ENCODE assay signal across 9 cellular contexts in the genomic region with DNA sequence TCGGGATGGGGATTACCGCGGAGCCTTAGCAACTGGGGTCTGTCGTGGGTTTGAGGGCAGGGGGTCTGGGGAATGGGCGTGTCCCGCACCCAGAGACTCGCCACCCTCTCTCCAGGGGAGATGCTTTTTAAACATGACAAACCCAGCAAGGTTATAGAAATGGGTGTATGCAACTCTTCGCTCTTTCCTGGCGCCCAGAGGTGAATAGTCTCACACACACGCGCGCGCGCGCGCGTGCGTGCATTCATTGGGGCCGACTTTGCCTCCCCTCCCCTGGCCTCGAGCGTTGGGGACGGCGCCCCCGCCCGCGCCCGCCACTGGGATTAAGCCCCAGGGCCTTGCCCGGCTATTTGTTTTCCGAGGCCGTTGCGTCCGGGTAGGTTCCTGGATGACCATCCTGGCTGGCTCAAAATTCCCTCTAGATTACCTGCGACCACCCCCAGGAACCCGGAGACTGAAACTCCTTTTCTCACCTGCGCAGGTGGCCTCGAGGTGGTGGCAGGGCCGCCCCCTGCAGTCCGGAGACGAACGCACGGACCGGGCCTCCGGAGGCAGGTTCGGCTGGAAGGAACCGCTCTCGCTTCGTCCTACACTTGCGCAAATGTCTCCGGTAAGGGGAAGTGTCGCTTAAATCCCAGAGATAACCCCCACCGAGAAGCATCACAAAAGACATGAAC. TPM values are rescaled to one million over a fixed set of nuclear protein-coding genes. Genes with fewer than 3 reads are reported as not detected.
DNase-seq lines count a peak whose midpoint lies in the region; ATAC-seq, FAIRE-seq and TF ChIP-seq lines count a peak whose summit lies in the region.
"Had no signal": no experiment of that assay in that cellular context is flagged by ENCODE, and none has a peak within 500 bp of the region (broad histone marks: within the 10 kb centered on the region; RNA-seq: fewer than 3 reads in every experiment).

No MANE protein-coding gene starts in this region.

- peaks cover 25% of the 10 kb centered on the region for H3K36me3 Mint-ChIP-seq in stimulated activated memory B cell treated with anti-CD40 and anti-IgM and Interleukin-4, amounts not matched to agents 10 μg/mL and 1 μg/mL and 100 μg/mL, for 72 hours

- peak; percentile 46 for TF ChIP-seq POLR2A in GM12878 (IDR thresholded peaks at IDR 0.05; ENCODE audit: low read depth, low read length)

- intact Hi-C loops in GM12878 (cut with micrococcal nuclease; ENCODE audit: unreplicated experiment) = loop anchor here (5.0 kb wide), 1 partner anchor 276 kb away; no protein-coding TSS in a partner anchor

- H3K4me3 Mint-ChIP-seq in stimulated activated memory B cell treated with anti-CD40 and anti-IgM and Interleukin-4, amounts not matched to agents 10 μg/mL and 1 μg/mL and 100 μg/mL, for 72 hours = peak overlapping the region; percentile 90

- no peaks in the 10 kb centered on the region for H3K36me3 ChIP-seq in GM12878 (ENCODE audit: control insufficient read depth in 2 of 2, insufficient read depth in 2 of 2, low read length in 1 of 2)

- under 1% methylated on average over 51 of the region's 51 CpGs for WGBS in GM12878 (ENCODE audit: insufficient coverage, insufficient replicate concordance, low lambda C conversion rate, missing lambda C conversion rate)

- peak; percentile 28 for ATAC-seq in HG03175 (IDR thresholded peaks at IDR 0.05; ENCODE audit: unreplicated experiment)
- peak; percentile 15; the same call in 2 of the 3 replicates for ATAC-seq in GM12878
- peak; percentile 54 for ATAC-seq in stimulated activated memory B cell treated with anti-CD40 and anti-IgM and Interleukin-4, amounts not matched to agents 10 μg/mL and 1 μg/mL and 100 μg/mL, for 72 hours
- no peak for ATAC-seq in HG03097 (IDR thresholded peaks at IDR 0.05; ENCODE audit: low FRiP score, unreplicated experiment)

- H4K20me1 ChIP-seq in GM12878 (ENCODE audit: control insufficient read depth, insufficient read depth) = no peaks in the 10 kb centered on the region

- H3K27ac ChIP-seq in GM12878 (ENCODE audit: control insufficient read depth, insufficient read depth) = peak overlapping the region; percentile 88
- H3K27ac ChIP-seq: epithelial cell of prostate had no signal

- H2AFZ ChIP-seq in GM12878 (ENCODE audit: control insufficient read depth, low read depth, low read length) = peak overlapping the region; percentile 56

- no peaks in the 10 kb centered on the region for H3K9me3 ChIP-seq in GM12878 (replicated peaks; ENCODE audit: control insufficient read depth, insufficient read depth, low read length)

- peaks cover 15% of the 10 kb centered on the region for H3K4me1 ChIP-seq in GM12878 (ENCODE audit: control insufficient read depth, insufficient read depth, low read length)

- peak overlapping the region; percentile 87 for H3K4me3 ChIP-seq in GM12878

- in situ Hi-C loops in GM12878 (cut with MboI) = loop anchor here (25.0 kb wide), 1 partner anchor 901 kb away; no protein-coding TSS in a partner anchor

- H3K9me3 Mint-ChIP-seq in stimulated activated memory B cell treated with anti-CD40 and anti-IgM and Interleukin-4, amounts not matched to agents 10 μg/mL and 1 μg/mL and 100 μg/mL, for 72 hours = no peaks in the 10 kb centered on the region

- peaks cover 45% of the 10 kb centered on the region for H3K79me2 ChIP-seq in GM12878 (ENCODE audit: control insufficient read depth, insufficient read depth, low read length)

- peak; percentile 65 for DNase-seq in NCI-H82 (lab: John Stamatoyannopoulos, UW)
- DNase-seq in NCI-H82 treated with DMSO at 0.1 percent for 48 hours (lab: John Stamatoyannopoulos, UW; ENCODE audit: unreplicated experiment) = no peak
- DNase-seq in SKM-1 treated with dmso at 0.1 percent for 144 hours (lab: John Stamatoyannopoulos, UW; ENCODE audit: unreplicated experiment) = peak; percentile 56
- no peak for DNase-seq in GM12878 (ENCODE audit: low read depth, low spot score)
- peak; percentile 61 for DNase-seq in islet precursor cell

- peak overlapping the region; percentile 76 for H3K9ac ChIP-seq in GM12878 (ENCODE audit: control insufficient read depth, insufficient read depth, low read length)

- CTCF ChIA-PET in GM12878 (lab: Yijun Ruan, JAX) = interaction anchor here (0.7 to 1.1 kb wide), 2 partner anchors 16 to 94 kb away, joined by 4 to 6 read pairs; no protein-coding TSS in a partner anchor

- 0 out of 2 replicates have a peak, but pooled peaks have one; percentile 5 for TF ChIP-seq RAD21 in GM12878 (IDR thresholded peaks at IDR 0.05; ENCODE audit: insufficient read depth, low read depth, low read length)

- H3K27me3 Mint-ChIP-seq in stimulated activated memory B cell treated with anti-CD40 and anti-IgM and Interleukin-4, amounts not matched to agents 10 μg/mL and 1 μg/mL and 100 μg/mL, for 72 hours = no peaks in the 10 kb centered on the region

- peaks cover 45% of the 10 kb centered on the region for H3K4me1 Mint-ChIP-seq in stimulated activated memory B cell treated with anti-CD40 and anti-IgM and Interleukin-4, amounts not matched to agents 10 μg/mL and 1 μg/mL and 100 μg/mL, for 72 hours

- RAD21 ChIA-PET in GM12878 (lab: Charles Lee; ENCODE audit: unreplicated experiment) = no interaction called here

- H3K4me2 ChIP-seq in GM12878 (ENCODE audit: control insufficient read depth, insufficient read depth) = peak overlapping the region; percentile 76

- TF ChIP-seq EP300 in GM12878 (IDR thresholded peaks at IDR 0.05; ENCODE audit: borderline replicate concordance in 1 of 2, control insufficient read depth in 1 of 2, low read depth in 2 of 2, low read length in 2 of 2) = no peak

- H3K27ac Mint-ChIP-seq in stimulated activated memory B cell treated with anti-CD40 and anti-IgM and Interleukin-4, amounts not matched to agents 10 μg/mL and 1 μg/mL and 100 μg/mL, for 72 hours = peak overlapping the region; percentile 88

- POLR2A ChIA-PET in GM12878 (lab: Charles Lee) = interaction anchor here (1.6 kb wide), 1 partner anchor 15 kb away, joined by 4 read pairs; no protein-coding TSS in a partner anchor

- SMC1A ChIA-PET in GM12878 (lab: Charles Lee; ENCODE audit: uncharacterized antibody, unreplicated experiment) = no interaction called here

- no peaks in the 10 kb centered on the region; a peak in 2 of 4 replicates for H3K27me3 ChIP-seq in GM12878 (replicated peaks in 1 of 2; ENCODE audit: control insufficient read depth in 2 of 2, insufficient read depth in 2 of 2, low read length in 1 of 2)

- FAIRE-seq in GM12878 (lab: Jason Lieb, UNC) = no peak

- BruUV-seq in GM12878 (replicated peaks; lab: Mats Ljungman, UMichigan) = no TSS peak

- TF ChIP-seq CTCF in GM12878 (IDR thresholded peaks at IDR 0.05 in 2 of 3, conservative IDR thresholded peaks at IDR 0.05 in 1 of 3; ENCODE audit: control insufficient read depth in 2 of 3, extremely low read depth in 1 of 3, insufficient read depth in 1 of 3, low read depth in 3 of 3, low read length in 3 of 3) = peak in 2 of 3 experiments; percentile 23 to 33; a peak in 1 of 6 replicates

TF ChIP-seq in GM12878, 131 proteins besides CTCF, POLR2A, EP300 and RAD21:
- TF ChIP-seq GATAD2B (conservative IDR thresholded peaks at IDR 0.05; ENCODE audit: low read depth) = no peak
- TF ChIP-seq EED (IDR thresholded peaks at IDR 0.05; ENCODE audit: low read depth) = peak; percentile 46; the same call in 1 of the 2 replicates
- TF ChIP-seq TAF1 (IDR thresholded peaks at IDR 0.05; ENCODE audit: borderline replicate concordance, low read depth, low read length) = 0 out of 2 replicates have a peak, but pooled peaks have one; percentile 8
- no peak for TF ChIP-seq MEF2A (IDR thresholded peaks at IDR 0.05; ENCODE audit: insufficient read depth, low read depth, low read length)
- TF ChIP-seq RUNX3 (IDR thresholded peaks at IDR 0.05; ENCODE audit: low read length) = peak; percentile 19; the same call in 1 of the 2 replicates
- peak; percentile 59; the same call in 1 of the 2 replicates for TF ChIP-seq SPI1 (IDR thresholded peaks at IDR 0.05; ENCODE audit: borderline replicate concordance, insufficient read depth, low read depth, low read length)
- no peak for TF ChIP-seq IRF4 (IDR thresholded peaks at IDR 0.05; ENCODE audit: low read depth, low read length)

RNA-seq across cellular contexts. Expression of a gene that starts 0.8 kb away (rescaled TPM):
- 1.5 and 1.7 TPM in 2 replicates for total RNA-seq in GM12878 (2013; cell fraction: nucleolus; rRNA removed)
- total RNA-seq in GM12878 (2014; rRNA removed) (35.6 and 35.9 TPM in 2 replicates), GM12878 (2014; rRNA removed; fragmentation: Illumina TruSeq; extraction: Trizol) (36.3 and 36.4 TPM in 2 replicates), GM12878 (2021) (21.7 and 24.6 TPM in 2 replicates)
- 32.9 TPM for polyA plus RNA-seq in GM12878 (2011; ENCODE audit: low read depth)
- polyA plus RNA-seq in GM12878 (2011; rRNA removed) (1.2 and 2.2 TPM in 2 replicates), GM12878 (2014; fragmentation: Illumina TruSeq; extraction: Trizol) (41.9 and 44.1 TPM in 2 replicates), GM12878 (2014; fragmentation: Nextera tagmentation; extraction: Ambion mirVana) (10 to 100 TPM in 1 of 2 experiments, 1 to 10 TPM in 1; 8.8 to 14.4 TPM), GM12878 (2014; rRNA removed) (25.9 and 28.2 TPM in 2 replicates), GM12878 (2016; fragmentation: Nextera tagmentation; extraction: Ambion mirVana) (10 to 100 TPM; 53.9 to 57.7 TPM)
- 0.30 and 0.42 TPM in 2 replicates for polyA plus RNA-seq in GM12878 (2011; cell fraction: cytosol; rRNA removed)
- 0.44 and 0.49 TPM in 2 replicates for polyA plus RNA-seq in GM12878 (2011; cell fraction: nucleus; rRNA removed)
- 80.9 and 93.7 TPM in 2 replicates for polyA plus RNA-seq in GM12878 (2012)
- 0.41 and 0.80 TPM in 2 replicates for polyA minus RNA-seq in GM12878 (2011; rRNA and poly(A)+ RNA removed)
- polyA minus RNA-seq in GM12878 (2011; cell fraction: cytosol; rRNA and poly(A)+ RNA removed) = 0.73 and 1.6 TPM in 2 replicates
- 0.36 and 0.86 TPM in 2 replicates for polyA minus RNA-seq in GM12878 (2011; cell fraction: nucleus; rRNA and poly(A)+ RNA removed)

Comparison
In these comparisons a context has a peak if more than half of its experiments do, and no peak if none do; other contexts are left out.
1. DNase-seq: peak in NCI-H82 (single experiment), SKM-1 treated with dmso at 0.1 percent for 144 hours (single experiment) and islet precursor cell (single experiment); none in NCI-H82 treated with DMSO at 0.1 percent for 48 hours (single experiment) and GM12878 (single experiment).